26 cellular contexts compared by ENCODE assay signal in the genomic region with DNA sequence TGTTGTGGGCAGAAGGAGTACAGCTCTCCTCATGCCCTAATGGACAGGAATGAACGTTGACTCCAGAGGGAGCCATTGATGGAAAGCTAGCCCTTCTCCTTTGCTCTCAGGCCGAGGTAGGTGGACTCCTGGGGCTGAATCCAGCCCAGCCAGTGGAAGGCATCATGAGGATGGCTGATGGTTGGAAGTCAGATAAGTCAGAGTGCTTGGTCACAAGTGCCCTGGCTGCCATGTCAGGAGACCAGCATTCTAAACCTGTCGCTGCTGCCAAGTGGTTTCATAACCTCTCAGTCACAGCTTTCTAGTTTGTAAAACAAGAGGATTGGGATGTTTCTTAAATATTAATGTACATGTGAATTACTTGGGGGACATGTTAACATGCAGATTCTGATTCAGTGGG. TPM values are rescaled to one million over a fixed set of nuclear protein-coding genes. Genes with fewer than 3 reads are reported as not detected.
DNase-seq lines count a peak whose midpoint lies in the region; ATAC-seq, FAIRE-seq and TF ChIP-seq lines count a peak whose summit lies in the region.
"Had no signal": no experiment of that assay in that cellular context is flagged by ENCODE, and none has a peak within 500 bp of the region (broad histone marks: within the 10 kb centered on the region; RNA-seq: fewer than 3 reads in every experiment).

No MANE protein-coding gene starts in this region.

- no peaks in the 10 kb centered on the region for H3K79me1 ChIP-seq in trophoblast cell (ENCODE audit: low read length)

- peak; percentile 49 for FAIRE-seq in GM19239 (lab: Jason Lieb, UNC)
- FAIRE-seq: A204.1, D721Med, GM12878 had no signal

- H2BK5ac ChIP-seq in trophoblast cell (ENCODE audit: low read depth, low read length, poor library complexity): no peak overlapping the region

- WGBS in trophoblast cell (ENCODE audit: extremely low coverage, insufficient coverage, insufficient read length): no CpG with 5 or more reads among the region's 3 CpGs

- POLR2A ChIA-PET in activated CD4-positive, alpha-beta memory T cell treated with anti-CD3 and anti-CD28 coated beads for 36 hours (lab: Charles Lee): no interaction called here

- no peak overlapping the region for H3K18ac ChIP-seq in trophoblast cell (ENCODE audit: low read length)

- no peaks in the 10 kb centered on the region for H3K9me3 Mint-ChIP-seq in dendritic cell treated with granulocyte-macrophage colony-stimulating factor and Interleukin-4, amounts not matched to agents 40 ng/mL and 50 ng/mL, for 4 days
- peaks cover 3% of the 10 kb centered on the region for H3K9me3 Mint-ChIP-seq in activated CD4-positive, alpha-beta memory T cell treated with anti-CD3 and anti-CD28 coated beads for 36 hours
- H3K9me3 Mint-ChIP-seq: CD4-positive, alpha-beta T cell had no signal

- H3K27ac Mint-ChIP-seq in dendritic cell treated with granulocyte-macrophage colony-stimulating factor and Interleukin-4, amounts not matched to agents 40 ng/mL and 50 ng/mL, for 4 days: peak overlapping the region; percentile 58
- no peak overlapping the region for H3K27ac Mint-ChIP-seq in activated CD4-positive, alpha-beta memory T cell treated with anti-CD3 and anti-CD28 coated beads for 36 hours
- H3K27ac Mint-ChIP-seq: CD4-positive, alpha-beta T cell; GM23338; H9 had no signal

- H3K36me3 ChIP-seq in right atrium auricular region (no peaks in the 10 kb centered on the region), trophoblast cell (ENCODE audit: control insufficient read depth in 1 of 2, insufficient read depth in 2 of 2, low read length in 2 of 2) (no peaks in the 10 kb centered on the region)
- H3K36me3 ChIP-seq: BE2C had no signal

- no peaks in the 10 kb centered on the region for H3K9me3 ChIP-seq in right atrium auricular region
- no peaks in the 10 kb centered on the region for H3K9me3 ChIP-seq in trophoblast cell (ENCODE audit: insufficient read depth, low read depth, low read length)
- H3K9me3 ChIP-seq: BE2C had no signal

- H3K4me3 Mint-ChIP-seq in dendritic cell treated with granulocyte-macrophage colony-stimulating factor and Interleukin-4, amounts not matched to agents 40 ng/mL and 50 ng/mL, for 4 days: no peak overlapping the region
- H3K4me3 Mint-ChIP-seq in activated CD4-positive, alpha-beta memory T cell treated with anti-CD3 and anti-CD28 coated beads for 36 hours: no peak overlapping the region
- H3K4me3 Mint-ChIP-seq: CD14-positive monocyte; CD4-positive, alpha-beta T cell; CD8-positive, alpha-beta memory T cell; GM23338; H9 had no signal

- DNase-seq in Right ventricle myocardium inferior (ENCODE audit: missing footprints) (no peak), right atrium auricular region (ENCODE audit: low spot score) (no peak), GM19239 (ENCODE audit: insufficient read length, low spot score) (no peak), left ventricle myocardium superior (no peak), trophoblast cell (no peak)
- DNase-seq in stimulated activated naive CD8-positive, alpha-beta T cell treated with anti-CD3 and anti-CD28 coated beads, Interleukin-15, Interleukin-2, amounts not matched to agents 100 U/mL and 50 U/mL, for 24 hours: no peak
- DNase-seq in activated CD4-positive, alpha-beta memory T cell treated with anti-CD3 and anti-CD28 coated beads for 36 hours: no peak
- DNase-seq: AML-193; BE2C; CD4-positive, alpha-beta T cell; CD8-positive, alpha-beta memory T cell; DMS 273 treated with DMSO at 0.1 percent for 48 hours; DMS79; EL; GDM1; H9 had no signal

- intact Hi-C loops in Right ventricle myocardium inferior (cut with DNase I) (no loop called here), left ventricle myocardium superior (cut with micrococcal nuclease) (no loop called here)
- intact Hi-C loops in dendritic cell treated with granulocyte-macrophage colony-stimulating factor and Interleukin-4, amounts not matched to agents 40 ng/mL and 50 ng/mL, for 4 days (cut with micrococcal nuclease): loop anchor here (2.0 kb wide), 1 partner anchor 81 kb away; no protein-coding TSS in a partner anchor
- intact Hi-C loops in activated CD4-positive, alpha-beta memory T cell treated with anti-CD3 and anti-CD28 coated beads for 36 hours (cut with micrococcal nuclease): no loop called here

- H2BK120ac ChIP-seq in trophoblast cell (ENCODE audit: insufficient read depth, low read length, poor library complexity): no peak overlapping the region

- no peaks in the 10 kb centered on the region for H3K79me2 ChIP-seq in trophoblast cell (ENCODE audit: control insufficient read depth, insufficient read depth, low read length, poor library complexity)

- peak; percentile 31 for ATAC-seq in Right ventricle myocardium inferior
- peak; percentile 78 for ATAC-seq in left ventricle myocardium superior
- ATAC-seq in stimulated activated naive CD8-positive, alpha-beta T cell treated with anti-CD3 and anti-CD28 coated beads, Interleukin-15, Interleukin-2, amounts not matched to agents 100 U/mL and 50 U/mL, for 24 hours: no peak
- ATAC-seq: GM12878, GM23338, HCT116 had no signal

- no peak overlapping the region for H3K4ac ChIP-seq in trophoblast cell (ENCODE audit: low read depth, low read length)

- no peaks in the 10 kb centered on the region for H3K4me1 ChIP-seq in right atrium auricular region
- no peaks in the 10 kb centered on the region for H3K4me1 ChIP-seq in trophoblast cell (ENCODE audit: control insufficient read depth in 1 of 2, insufficient read depth in 2 of 2, low read length in 2 of 2)
- H3K4me1 ChIP-seq: BE2C had no signal

- no peak overlapping the region for H4K12ac ChIP-seq in trophoblast cell (ENCODE audit: low read depth, low read length)

- no peak for TF ChIP-seq CTCF in right atrium auricular region (IDR thresholded peaks at IDR 0.05)

- H3K23ac ChIP-seq in trophoblast cell (ENCODE audit: low read length): no peak overlapping the region

- H3K27ac ChIP-seq in right atrium auricular region: no peak overlapping the region
- no peak overlapping the region for H3K27ac ChIP-seq in trophoblast cell (ENCODE audit: low read depth, low read length)
- H3K27ac ChIP-seq: 22Rv1; BLaER1 treated with 17β-estradiol and CSF1 and Interleukin-3, amounts not matched to agents 10 nM and 100 nM had no signal

- no peak overlapping the region for H4K8ac ChIP-seq in trophoblast cell (ENCODE audit: low read depth, low read length)

- peaks cover 19% of the 10 kb centered on the region for H3K4me1 Mint-ChIP-seq in dendritic cell treated with granulocyte-macrophage colony-stimulating factor and Interleukin-4, amounts not matched to agents 40 ng/mL and 50 ng/mL, for 4 days (ENCODE audit: low read depth)
- no peaks in the 10 kb centered on the region for H3K4me1 Mint-ChIP-seq in activated CD4-positive, alpha-beta memory T cell treated with anti-CD3 and anti-CD28 coated beads for 36 hours (ENCODE audit: low read depth)
- H3K4me1 Mint-ChIP-seq: CD8-positive, alpha-beta memory T cell had no signal

- no peak overlapping the region for H2AFZ ChIP-seq in trophoblast cell (ENCODE audit: insufficient read depth, low read length, poor library complexity)
- H2AFZ ChIP-seq: GM23338 had no signal

- H2BK12ac ChIP-seq in trophoblast cell (ENCODE audit: low read length): no peak overlapping the region

- no peak overlapping the region for H4K91ac ChIP-seq in trophoblast cell (ENCODE audit: low read depth, low read length)

- CTCF ChIA-PET in activated CD4-positive, alpha-beta memory T cell treated with anti-CD3 and anti-CD28 coated beads for 36 hours (lab: Charles Lee): no interaction called here

- no peak overlapping the region for H3K4me2 ChIP-seq in trophoblast cell (ENCODE audit: low read length)
- H3K4me2 ChIP-seq: BLaER1 treated with 17β-estradiol and CSF1 and Interleukin-3, amounts not matched to agents 10 nM and 100 nM; GM23338 had no signal

- H3K36me3 Mint-ChIP-seq in dendritic cell treated with granulocyte-macrophage colony-stimulating factor and Interleukin-4, amounts not matched to agents 40 ng/mL and 50 ng/mL, for 4 days (ENCODE audit: low read depth): peaks cover 28% of the 10 kb centered on the region
- H3K36me3 Mint-ChIP-seq in activated CD4-positive, alpha-beta memory T cell treated with anti-CD3 and anti-CD28 coated beads for 36 hours: peaks cover 5% of the 10 kb centered on the region

- no peak overlapping the region for H3K9ac ChIP-seq in trophoblast cell (ENCODE audit: low read length)
- H3K9ac ChIP-seq: BLaER1 treated with 17β-estradiol and CSF1 and Interleukin-3, amounts not matched to agents 10 nM and 100 nM had no signal

- no peak overlapping the region for H3K14ac ChIP-seq in trophoblast cell (ENCODE audit: low read length)

- no peaks in the 10 kb centered on the region for H3K27me3 Mint-ChIP-seq in dendritic cell treated with granulocyte-macrophage colony-stimulating factor and Interleukin-4, amounts not matched to agents 40 ng/mL and 50 ng/mL, for 4 days
- H3K27me3 Mint-ChIP-seq in activated CD4-positive, alpha-beta memory T cell treated with anti-CD3 and anti-CD28 coated beads for 36 hours: no peaks in the 10 kb centered on the region
- H3K27me3 Mint-ChIP-seq: CD4-positive, alpha-beta T cell; CD8-positive, alpha-beta memory T cell had no signal

- H3K27me3 ChIP-seq in right atrium auricular region: no peaks in the 10 kb centered on the region
- no peaks in the 10 kb centered on the region for H3K27me3 ChIP-seq in trophoblast cell (ENCODE audit: insufficient read depth, low read length)
- H3K27me3 ChIP-seq: BE2C; BLaER1 treated with 17β-estradiol and CSF1 and Interleukin-3, amounts not matched to agents 10 nM and 100 nM had no signal

- no peak overlapping the region for H2AK5ac ChIP-seq in trophoblast cell (ENCODE audit: low read length)

- H3K4me3 ChIP-seq in right atrium auricular region: no peak overlapping the region
- H3K4me3 ChIP-seq in trophoblast cell (ENCODE audit: low read depth, low read length): no peak overlapping the region
- H3K4me3 ChIP-seq: BLaER1 treated with 17β-estradiol and CSF1 and Interleukin-3, amounts not matched to agents 10 nM and 100 nM; GM12878; GM23338 had no signal

RNA-seq across cellular contexts. Expression of a gene that starts 32.3 kb away (rescaled TPM):
- 0.68 TPM for total RNA-seq in Right ventricle myocardium inferior
- total RNA-seq in right atrium auricular region: 1 to 10 TPM; 1.8 to 3.2 TPM
- 0.92 TPM for total RNA-seq in left ventricle myocardium superior
- under 1 TPM; 0.29 to 0.90 TPM for total RNA-seq in activated CD4-positive, alpha-beta memory T cell treated with anti-CD3 and anti-CD28 coated beads for 36 hours
- 0.85 and 1.1 TPM in 2 replicates for polyA plus RNA-seq in trophoblast cell (2013)
- total RNA-seq: H4, H9 had no signal

RNA-seq across cellular contexts. Expression of a gene that starts 55.8 kb away (rescaled TPM):
- 1.3 TPM for total RNA-seq in Right ventricle myocardium inferior
- 1 to 10 TPM; 3.3 to 3.4 TPM for total RNA-seq in right atrium auricular region
- 1.4 TPM for total RNA-seq in left ventricle myocardium superior
- total RNA-seq in activated CD4-positive, alpha-beta memory T cell treated with anti-CD3 and anti-CD28 coated beads for 36 hours: 1 to 10 TPM; 3.6 to 3.9 TPM
- 4.5 and 4.8 TPM in 2 replicates for polyA plus RNA-seq in trophoblast cell (2013)
- total RNA-seq: H4 had no signal
